ENCODE assay signal across 8 cellular contexts in genomic region chr11:65118097-65118837, GRCh38. TPM values are rescaled to one million over a fixed set of nuclear protein-coding genes. Genes with fewer than 3 reads are reported as not detected.
DNase-seq lines count a peak whose midpoint lies in the region; ATAC-seq and TF ChIP-seq lines count a peak whose summit lies in the region.

No MANE protein-coding gene starts in this region.

- peaks cover 38% of the 10 kb centered on the region for H3K79me2 ChIP-seq in GM23338 (replicated peaks; ENCODE audit: insufficient read depth)

- peaks cover 66% of the 10 kb centered on the region for H3K36me3 Mint-ChIP-seq in GM23338 (ENCODE audit: low read depth)

- no peaks in the 10 kb centered on the region for H3K9me2 ChIP-seq in GM23338 (ENCODE audit: insufficient read depth)

- TF ChIP-seq EP300 in sigmoid colon (IDR thresholded peaks at IDR 0.05), result no peak

- H3K27ac ChIP-seq in GM23338 (ENCODE audit: low read depth) (peak overlapping the region; percentile 56), Peyer's patch (peak overlapping the region; percentile 13 to 93 (median 73)), esophagus (ENCODE audit: low read depth in 2 of 2, low read length in 1 of 2) (peak overlapping the region; percentile 20 to 24), sigmoid colon (peak overlapping the region; percentile 72 to 89 (median 81))

- no peak; a peak in 1 of 4 replicates for TF ChIP-seq CTCF in GM23338 (conservative IDR thresholded peaks at IDR 0.05; ENCODE audit: low read depth in 2 of 2)
- no peak for TF ChIP-seq CTCF in Peyer's patch (IDR thresholded peaks at IDR 0.05)
- peak in 2 of 4 experiments; percentile 20 to 27 for TF ChIP-seq CTCF in sigmoid colon (IDR thresholded peaks at IDR 0.05)

- no peak overlapping the region for H3K4me3 ChIP-seq in GM23338
- H3K4me3 ChIP-seq in Peyer's patch, result no peak overlapping the region
- no peak overlapping the region for H3K4me3 ChIP-seq in esophagus (ENCODE audit: low read depth in 1 of 2, low read length in 2 of 2)
- no peak overlapping the region for H3K4me3 ChIP-seq in sigmoid colon

- H3K9me3 ChIP-seq in Peyer's patch (no peaks in the 10 kb centered on the region), esophagus (ENCODE audit: control insufficient read depth in 2 of 2, insufficient read depth in 1 of 2, low read depth in 1 of 2, low read length in 1 of 2) (no peaks in the 10 kb centered on the region), sigmoid colon (no peaks in the 10 kb centered on the region)

- H3K9me3 Mint-ChIP-seq in GM23338, result no peaks in the 10 kb centered on the region; the same call in 1 of the 3 replicates

- WGBS in esophagus, 2 donors, result 79% methylated on average over 18 of the region's 18 CpGs
- 84 to 86% methylated on average over 18 of the region's 18 CpGs for WGBS in sigmoid colon, 2 donors

- H3K27me3 ChIP-seq in GM23338 (ENCODE audit: insufficient read depth) (no peaks in the 10 kb centered on the region), Peyer's patch (no peaks in the 10 kb centered on the region), esophagus (ENCODE audit: control insufficient read depth in 1 of 2, insufficient read depth in 2 of 2, low read length in 2 of 2) (no peaks in the 10 kb centered on the region), sigmoid colon (no peaks in the 10 kb centered on the region)

- peaks cover 18% of the 10 kb centered on the region for H3K36me3 ChIP-seq in GM23338 (ENCODE audit: insufficient read depth)
- H3K36me3 ChIP-seq in Peyer's patch, result peaks cover 0 to 24% (median 0%) of the 10 kb centered on the region in 3 donors
- H3K36me3 ChIP-seq in esophagus (ENCODE audit: control insufficient read depth in 2 of 2, insufficient read depth in 2 of 2, low read length in 1 of 2), result peaks cover 0 to 23% of the 10 kb centered on the region in 2 donors
- peaks cover 9 to 37% (median 18%) of the 10 kb centered on the region in 4 donors for H3K36me3 ChIP-seq in sigmoid colon

- no peak overlapping the region for H3K4me2 ChIP-seq in GM23338

- H3K4me3 Mint-ChIP-seq in GM23338, result peak overlapping the region; percentile 92

- H3K27me3 Mint-ChIP-seq in GM23338 (ENCODE audit: insufficient read depth, low read depth, poor library complexity), result peaks cover 41% of the 10 kb centered on the region

- H3F3A ChIP-seq in GM23338 (replicated peaks; ENCODE audit: low read depth), result peaks cover 38% of the 10 kb centered on the region

- no peak for ATAC-seq in GM23338
- no peak for ATAC-seq in GM18520 (IDR thresholded peaks at IDR 0.05; ENCODE audit: unreplicated experiment)

- peak overlapping the region; percentile 95 for H3K27ac Mint-ChIP-seq in GM23338

- TF ChIP-seq POLR2A in Peyer's patch (IDR thresholded peaks at IDR 0.05) (no peak), sigmoid colon (IDR thresholded peaks at IDR 0.05) (no peak)

- DNase-seq in GM23338 (ENCODE audit: low spot score) (no peak), Peyer's patch (no peak), sigmoid colon (peak; percentile 52), NCI-H146 (lab: John Stamatoyannopoulos, UW) (no peak), head of caudate nucleus (no peak), pons (ENCODE audit: low spot score) (no peak)

- H3K4me1 ChIP-seq in GM23338 (ENCODE audit: insufficient read depth), result peaks cover 16% of the 10 kb centered on the region
- H3K4me1 ChIP-seq in Peyer's patch, result peaks cover 6 to 42% (median 27%) of the 10 kb centered on the region in 4 donors
- H3K4me1 ChIP-seq in esophagus (ENCODE audit: control insufficient read depth in 2 of 2, insufficient read depth in 2 of 2, low read length in 1 of 2), result peaks cover 4 to 17% of the 10 kb centered on the region in 2 donors
- H3K4me1 ChIP-seq in sigmoid colon, result peaks cover 0 to 57% (median 44%) of the 10 kb centered on the region in 4 donors

- peaks cover 12% of the 10 kb centered on the region for H4K20me1 ChIP-seq in GM23338 (replicated peaks; ENCODE audit: insufficient read depth)

- no peak overlapping the region for H2AFZ ChIP-seq in GM23338

- peaks cover 29% of the 10 kb centered on the region for H3K4me1 Mint-ChIP-seq in GM23338

- intact Hi-C loops in sigmoid colon (cut with DNase I), result loop anchor here (10.0 kb wide), 2 partner anchors 273 to 497 kb away; partner anchors contain the start of genes CDC42BPG, MAP3K11 and PCNX3
- intact Hi-C loops in head of caudate nucleus (cut with DNase I), result loop anchor here (10.0 kb wide), 1 partner anchor 193 kb away; the partner anchor contains the start of gene PPP2R5B

TF ChIP-seq in GM23338, 12 proteins besides CTCF, POLR2A, EP300 and RAD21 (continues in another document):
- TF ChIP-seq POLR2AphosphoS5 (IDR thresholded peaks at IDR 0.05; ENCODE audit: low read depth), result no peak; the same call in 1 of the 2 replicates
- TF ChIP-seq JUNB (IDR thresholded peaks at IDR 0.05; ENCODE audit: unreplicated experiment), result no peak

RNA-seq across cellular contexts. Expression of gene ZNHIT2, which starts 0.8 kb away (rescaled TPM):
- total RNA-seq in GM23338 (2014; rRNA removed; shearing (Covaris generic)), result 17.4 and 18.1 TPM in 2 replicates
- polyA plus RNA-seq in GM23338 (2016; fragmentation: Nextera tagmentation; extraction: Ambion mirVana), result 17.7 and 18.3 TPM in 2 replicates
- 10 to 100 TPM in 3 of 4 donors, 1 to 10 TPM in 1; 8.7 to 20.6 (median 13.8) TPM for total RNA-seq in Peyer's patch
- 10 to 100 TPM; 12.4 to 13.3 TPM for polyA plus RNA-seq in esophagus
- total RNA-seq in sigmoid colon, result 10 to 100 TPM; 13.6 to 16.3 (median 15.0) TPM
- 10 to 100 TPM in 1 of 3 donors, 1 to 10 TPM in 2; 8.3 to 12.7 (median 9.6) TPM for polyA plus RNA-seq in sigmoid colon

RNA-seq across cellular contexts. Expression of gene FAU, which starts 3.7 kb away (rescaled TPM):
- total RNA-seq in GM23338 (2014; rRNA removed; shearing (Covaris generic)), result 262 and 329 TPM in 2 replicates
- polyA plus RNA-seq in GM23338 (2016; fragmentation: Nextera tagmentation; extraction: Ambion mirVana), result 1,177 and 1,316 TPM in 2 replicates
- 100 to 1,000 TPM; 412 to 714 (median 579) TPM for total RNA-seq in Peyer's patch
- polyA plus RNA-seq in esophagus, result 100 to 1,000 TPM; 789 to 817 TPM
- total RNA-seq in sigmoid colon, result 1,000 to 10,000 TPM; 1,235 to 1,561 (median 1,347) TPM
- polyA plus RNA-seq in sigmoid colon, result 1,000 to 10,000 TPM in 2 of 3 donors, 100 to 1,000 TPM in 1; 811 to 1,178 (median 1,151) TPM

RNA-seq across cellular contexts. Expression of gene MRPL49, which starts 3.9 kb away (rescaled TPM):
- 61.9 and 64.9 TPM in 2 replicates for total RNA-seq in GM23338 (2014; rRNA removed; shearing (Covaris generic))
- polyA plus RNA-seq in GM23338 (2016; fragmentation: Nextera tagmentation; extraction: Ambion mirVana), result 27.7 and 28.4 TPM in 2 replicates
- 10 to 100 TPM; 36.2 to 50.3 (median 45.7) TPM for total RNA-seq in Peyer's patch
- polyA plus RNA-seq in esophagus, result 10 to 100 TPM; 18.9 to 44.3 TPM
- 100 to 1,000 TPM in 1 of 4 donors, 10 to 100 TPM in 3; 41.5 to 104 (median 72.4) TPM for total RNA-seq in sigmoid colon
- polyA plus RNA-seq in sigmoid colon, result 10 to 100 TPM; 63.7 to 76.3 (median 69.8) TPM

RNA-seq across cellular contexts. Expression of gene TM7SF2, which starts 6.6 kb away (rescaled TPM):
- total RNA-seq in GM23338 (2014; rRNA removed; shearing (Covaris generic)), result 70.2 and 82.3 TPM in 2 replicates
- polyA plus RNA-seq in GM23338 (2016; fragmentation: Nextera tagmentation; extraction: Ambion mirVana) (43.5 and 48.7 TPM in 2 replicates), esophagus (10 to 100 TPM; 48.3 to 68.3 TPM), sigmoid colon (10 to 100 TPM in 2 of 3 donors, 1 to 10 TPM in 1; 3.6 to 43.2 (median 10.2) TPM)
- total RNA-seq in Peyer's patch (10 to 100 TPM; 19.8 to 78.1 (median 58.5) TPM), sigmoid colon (10 to 100 TPM; 15.6 to 20.3 (median 17.5) TPM)

RNA-seq across cellular contexts. Expression of gene SYVN1, which starts 16.1 kb away (rescaled TPM):
- 28.3 and 28.7 TPM in 2 replicates for total RNA-seq in GM23338 (2014; rRNA removed; shearing (Covaris generic))
- polyA plus RNA-seq in GM23338 (2016; fragmentation: Nextera tagmentation; extraction: Ambion mirVana), result 13.8 and 14.0 TPM in 2 replicates
- total RNA-seq in Peyer's patch, result 10 to 100 TPM; 37.1 to 61.9 (median 51.6) TPM
- 10 to 100 TPM; 16.4 to 17.8 TPM for polyA plus RNA-seq in esophagus
- total RNA-seq in sigmoid colon, result 10 to 100 TPM; 17.1 to 36.0 (median 24.3) TPM
- polyA plus RNA-seq in sigmoid colon, result 10 to 100 TPM in 1 of 3 donors, 1 to 10 TPM in 2; 5.1 to 43.5 (median 7.2) TPM

Comparison
In these comparisons a context has a peak if more than half of its experiments do, and no peak if none do; other contexts are left out.
1. H3K27ac ChIP-seq: peak in every context shown above with its lines; median percentile 81 in sigmoid colon; 73 in Peyer's patch; 56 in GM23338; 22 in esophagus.